ENCODE assay signal across 10 cellular contexts in the genomic region with DNA sequence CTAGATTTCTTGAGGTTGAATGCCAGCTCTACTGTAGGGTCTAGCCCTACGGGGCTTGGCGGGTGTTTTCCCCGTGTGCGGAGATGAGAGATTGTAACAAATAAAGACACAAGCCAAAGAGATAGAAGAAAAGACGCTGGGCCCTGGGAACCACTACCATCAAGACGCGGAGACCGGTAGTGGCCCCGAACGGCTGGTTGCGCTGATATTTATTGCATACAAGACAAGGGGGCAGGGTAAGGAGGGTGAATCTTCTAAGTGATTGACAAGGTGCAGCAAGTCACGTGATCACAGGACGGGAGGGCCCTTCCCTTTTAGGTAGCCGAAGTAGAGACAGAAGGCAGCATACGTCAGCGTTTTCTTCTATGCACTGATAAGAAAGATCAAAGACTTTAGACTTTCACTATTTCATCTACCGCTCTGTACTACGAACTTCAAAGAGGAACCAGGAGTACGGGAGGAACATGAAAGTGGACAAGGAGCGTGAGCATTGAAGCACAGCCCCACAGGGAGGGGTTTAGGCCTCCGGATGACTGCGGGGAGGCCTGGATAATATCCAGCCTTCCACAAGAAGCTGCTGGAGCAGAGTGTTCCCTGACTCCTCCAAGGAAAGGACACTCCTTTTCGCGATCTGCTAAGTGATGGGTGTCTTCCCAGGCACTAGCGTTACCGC. TPM values are rescaled to one million over a fixed set of nuclear protein-coding genes. Genes with fewer than 3 reads are reported as not detected.
DNase-seq lines count a peak whose midpoint lies in the region; ATAC-seq and TF ChIP-seq lines count a peak whose summit lies in the region.
"Not testable (repeated sequence)": the region's sequence is repeated elsewhere in the genome, so short reads cannot be mapped to it uniquely, and the experiment has no call there.
"Had no signal": no experiment of that assay in that cellular context is flagged by ENCODE, and none has a peak within 500 bp of the region (broad histone marks: within the 10 kb centered on the region; RNA-seq: fewer than 3 reads in every experiment).

No MANE protein-coding gene starts in this region.

- H3K9ac ChIP-seq in KMS-11; mammary epithelial cell (ENCODE audit: insufficient read depth, low read length): not testable (repeated sequence)

- in situ Hi-C loops in mammary epithelial cell (cut with MboI; ENCODE audit: low sequenced_read_pairs in 2 of 2), result loop anchor here in 1 of 2 donors (10.0 kb wide), 1 partner anchor 258 kb away; a partner anchor contains a TSS

- peak overlapping the region; percentile 90 for H3K4me3 Mint-ChIP-seq in CD4-positive, alpha-beta T cell
- H3K4me3 Mint-ChIP-seq in T-cell (peak overlapping the region; percentile 78 to 83 (median 79)), natural killer cell (peak overlapping the region; percentile 87)

- H3K27me3 Mint-ChIP-seq in CD4-positive, alpha-beta T cell; T-cell; natural killer cell (ENCODE audit: low read depth in 2 of 2): not testable (repeated sequence)

- H3K4me1 ChIP-seq in KMS-11 (ENCODE audit: low read depth, poor library complexity, severe bottlenecking), result not testable (repeated sequence)
- H3K4me1 ChIP-seq in mammary epithelial cell (ENCODE audit: insufficient read depth, low read length), result peaks cover 31% of the 10 kb centered on the region

- intact Hi-C loops in CD4-positive, alpha-beta T cell (cut with DNase I, micrococcal nuclease), result loop anchor here (1.0 to 10.0 kb wide), 9 partner anchors 85 to 638 kb away; a partner anchor contains a TSS
- intact Hi-C loops in mammary epithelial cell (cut with micrococcal nuclease), result loop anchor here (1.0 to 10.0 kb wide), 3 partner anchors 249 to 538 kb away; a partner anchor contains a TSS
- intact Hi-C loops in left ventricle myocardium superior (cut with micrococcal nuclease), result loop anchor here (5.0 kb wide), 1 partner anchor 90 kb away; no protein-coding TSS in a partner anchor
- intact Hi-C loops in natural killer cell (cut with micrococcal nuclease), result loop anchor here (1.0 to 5.0 kb wide), 3 partner anchors 35 to 245 kb away; a partner anchor contains a TSS

- 68% methylated on average over 19 of the region's 26 CpGs for WGBS in mammary epithelial cell (ENCODE audit: low coverage, missing lambda C conversion rate)

- ATAC-seq in CD4-positive, alpha-beta T cell (ENCODE audit: poor library complexity), result peak; percentile 30
- peak; percentile 36 to 54 (median 38) for ATAC-seq in T-cell (replicated peaks in 1 of 4)
- ATAC-seq in left ventricle myocardium superior, result not testable (repeated sequence)
- ATAC-seq in natural killer cell, result peak in 2 of 3 donors; percentile 3 to 12

- H3K79me2 ChIP-seq in KMS-11 (ENCODE audit: insufficient read depth, low read depth); mammary epithelial cell (ENCODE audit: insufficient read depth, low read length): not testable (repeated sequence)

- H3K4me2 ChIP-seq in KMS-11 (peak overlapping the region; percentile 48), mammary epithelial cell (ENCODE audit: insufficient read depth, low read depth, low read length) (peak overlapping the region; percentile 82)

- dilution Hi-C loops in mammary epithelial cell (cut with HindIII; ENCODE audit: low sequenced_read_pairs), result not testable (repeated sequence)

- BruUV-seq in mammary epithelial cell (replicated peaks; lab: Mats Ljungman, UMichigan), result not testable (repeated sequence)

- CTCF ChIA-PET in CD4-positive, alpha-beta T cell (lab: Charles Lee), result interaction anchor here (0.8 to 2.9 kb wide), 13 partner anchors 12 to 542 kb away, joined by 3 to 77 read pairs (median 6); a partner anchor contains a TSS
- CTCF ChIA-PET in T-cell (lab: Charles Lee) (interaction anchor here in 1 of 2 donors (1.0 to 3.4 kb wide), 9 partner anchors 9 to 283 kb away, joined by 5 to 48 read pairs (median 9); a partner anchor contains a TSS), mammary epithelial cell (lab: Charles Lee; ENCODE audit: low non-redundant PET) (interaction anchor here (1.0 to 1.4 kb wide), 2 partner anchors 86 to 118 kb away, joined by 4 to 28 read pairs; no protein-coding TSS in a partner anchor)

- not testable (repeated sequence) for TF ChIP-seq CTCF in CD4-positive, alpha-beta T cell (IDR thresholded peaks at IDR 0.05); KMS-11 (conservative IDR thresholded peaks at IDR 0.05; ENCODE audit: low read depth, low read length); mammary epithelial cell (conservative IDR thresholded peaks at IDR 0.05 in 1 of 2, IDR thresholded peaks at IDR 0.05 in 1 of 2; ENCODE audit: extremely low read depth in 1 of 2, insufficient read depth in 1 of 2, low read depth in 1 of 2, low read length in 2 of 2); natural killer cell (IDR thresholded peaks at IDR 0.05)

- H3K4me3 ChIP-seq in KMS-11 (IDR thresholded peaks at IDR 0.05; ENCODE audit: insufficient read depth, low read depth, low read length); mammary epithelial cell (replicated peaks in 1 of 3; ENCODE audit: insufficient read depth in 1 of 3, low read depth in 2 of 3, low read length in 3 of 3): not testable (repeated sequence)

- not testable (repeated sequence) for H3K9me3 ChIP-seq in CD4-positive, alpha-beta T cell (ENCODE audit: control insufficient read depth, low read length); mammary epithelial cell (replicated peaks; ENCODE audit: insufficient read depth, low read length)

- not testable (repeated sequence) for H4K20me1 ChIP-seq in KMS-11 (ENCODE audit: insufficient read depth); mammary epithelial cell (ENCODE audit: insufficient read depth, low read length)

- H2AFZ ChIP-seq in KMS-11 (ENCODE audit: low read depth), result peak overlapping the region; percentile 49; the same call in 1 of the 2 replicates
- peak overlapping the region; percentile 75 for H2AFZ ChIP-seq in mammary epithelial cell (ENCODE audit: low read depth, low read length)

- H3K36me3 ChIP-seq in KMS-11 (ENCODE audit: insufficient read depth); mammary epithelial cell (ENCODE audit: insufficient read depth, low read length): not testable (repeated sequence)

- H3K27ac ChIP-seq in CD4-positive, alpha-beta T cell (ENCODE audit: low read depth, low read length), result peak overlapping the region; percentile 64
- not testable (repeated sequence) for H3K27ac ChIP-seq in KMS-11; mammary epithelial cell (ENCODE audit: insufficient read depth, low read depth, low read length)

- not testable (repeated sequence) for H3K9me3 Mint-ChIP-seq in CD4-positive, alpha-beta T cell; T-cell; natural killer cell

- not testable (repeated sequence) for H3K27me3 ChIP-seq in CD4-positive, alpha-beta T cell (ENCODE audit: control insufficient read depth, insufficient read depth, low read length); KMS-11 (ENCODE audit: insufficient read depth, low read depth); mammary epithelial cell (ENCODE audit: insufficient read depth, low read length)

- POLR2A ChIA-PET in CD4-positive, alpha-beta T cell (lab: Charles Lee), result interaction anchor here (0.7 to 2.6 kb wide), 15 partner anchors 8 to 640 kb away, joined by 3 to 65 read pairs (median 8); a partner anchor contains a TSS
- POLR2A ChIA-PET in T-cell (lab: Charles Lee), result interaction anchor here in 1 of 2 donors (0.6 to 1.9 kb wide), 3 partner anchors 11 to 256 kb away, joined by 4 to 6 read pairs (median 5); a partner anchor contains a TSS

- DNase-seq in CD4-positive, alpha-beta T cell, result peak; percentile 52 to 85 (median 62)
- DNase-seq in T-cell (peak; percentile 41 to 87 (median 75)), activated T-cell treated with anti-CD3 and anti-CD28 coated beads for 1 hour (ENCODE audit: low read depth) (peak; percentile 47), left ventricle myocardium superior (peak; percentile 38)
- DNase-seq in mammary epithelial cell, natural killer cell: not testable (repeated sequence)
- DNase-seq in stimulated activated CD8-positive, alpha-beta memory T cell treated with anti-CD3 and anti-CD28 coated beads, Interleukin-7, amount 100 ng/mL, for 4 hours (ENCODE audit: low read depth in 2 of 2), result peak; percentile 59 to 63

- peak overlapping the region; percentile 94 for H3K27ac Mint-ChIP-seq in CD4-positive, alpha-beta T cell
- peak overlapping the region; percentile 86 to 92 for H3K27ac Mint-ChIP-seq in T-cell
- peak overlapping the region; percentile 85 to 90 for H3K27ac Mint-ChIP-seq in natural killer cell

- H3K36me3 Mint-ChIP-seq in CD4-positive, alpha-beta T cell (ENCODE audit: low read depth); T-cell; natural killer cell: not testable (repeated sequence)

- peaks cover 40% of the 10 kb centered on the region for H3K4me1 Mint-ChIP-seq in CD4-positive, alpha-beta T cell (ENCODE audit: low read depth)
- H3K4me1 Mint-ChIP-seq in T-cell (peaks cover 27 to 38% (median 31%) of the 10 kb centered on the region in 3 donors), natural killer cell (peaks cover 20 to 37% of the 10 kb centered on the region in 2 donors)

RNA-seq across cellular contexts. Expression of a gene that starts 3.0 kb away (rescaled TPM):
- 1 to 10 TPM; 1.1 to 1.4 TPM for total RNA-seq in CD4-positive, alpha-beta T cell
- total RNA-seq in T-cell (1 to 10 TPM; 1.4 to 2.2 (median 1.8) TPM), mammary epithelial cell (not detected), left ventricle myocardium superior (0.47 TPM), natural killer cell (1 to 10 TPM; 1.2 to 2.5 (median 1.6) TPM)
- not detected for polyA plus RNA-seq in mammary epithelial cell
- polyA minus RNA-seq in mammary epithelial cell, result not detected
- total RNA-seq: SK-MEL-5 had no signal

RNA-seq across cellular contexts. Expression of a gene that starts 11.0 kb away (rescaled TPM):
- total RNA-seq in CD4-positive, alpha-beta T cell, result 1 to 10 TPM; 2.3 to 2.4 TPM
- total RNA-seq in T-cell, result 10 to 100 TPM in 3 of 5 donors, 1 to 10 TPM in 2; 3.8 to 17.6 (median 15.4) TPM
- total RNA-seq in mammary epithelial cell, result 10 to 100 TPM in 1 of 2 donors, 1 to 10 TPM in 1; 2.7 to 11.9 TPM
- 10.1 TPM for polyA plus RNA-seq in mammary epithelial cell
- polyA minus RNA-seq in mammary epithelial cell, result 12.4 TPM
- 1.2 TPM for total RNA-seq in left ventricle myocardium superior
- 1 to 10 TPM; 4.8 to 7.0 (median 6.0) TPM for total RNA-seq in natural killer cell

RNA-seq across cellular contexts. Expression of a gene that starts 24.0 kb away (rescaled TPM):
- total RNA-seq in CD4-positive, alpha-beta T cell, result not detected
- total RNA-seq in T-cell (under 1 TPM in 1 of 5 donors, not detected in 4; 0.53 TPM), mammary epithelial cell (not detected), left ventricle myocardium superior (13.1 TPM), natural killer cell (under 1 TPM in 2 of 3 donors, not detected in 1; 0.49 to 0.84 TPM)
- not detected for polyA plus RNA-seq in mammary epithelial cell
- not detected for polyA minus RNA-seq in mammary epithelial cell
- total RNA-seq: chondrocyte, SK-MEL-5 had no signal

RNA-seq across cellular contexts. Expression of a gene that starts 33.2 kb away (rescaled TPM):
- total RNA-seq in CD4-positive, alpha-beta T cell, result under 1 TPM; 0.59 to 0.96 TPM
- not detected for total RNA-seq in T-cell
- total RNA-seq in mammary epithelial cell, result not detected
- polyA plus RNA-seq in mammary epithelial cell, result not detected
- not detected for polyA minus RNA-seq in mammary epithelial cell
- 4.4 TPM for total RNA-seq in left ventricle myocardium superior
- total RNA-seq in natural killer cell, result 1 to 10 TPM in 2 of 3 donors, under 1 TPM in 1; 0.54 to 2.2 (median 1.8) TPM
- total RNA-seq: chondrocyte, SK-MEL-5 had no signal

RNA-seq across cellular contexts. Expression of a gene that starts 34.4 kb away (rescaled TPM):
- total RNA-seq in CD4-positive, alpha-beta T cell, result 10 to 100 TPM; 96.8 to 98.9 TPM
- total RNA-seq in T-cell (100 to 1,000 TPM in 4 of 5 donors, 10 to 100 TPM in 1; 98.3 to 160 (median 133) TPM), mammary epithelial cell (100 to 1,000 TPM in 1 of 2 donors, 10 to 100 TPM in 1; 46.0 to 180 TPM), left ventricle myocardium superior (174 TPM), natural killer cell (100 to 1,000 TPM; 151 to 165 (median 159) TPM)
- 187 TPM for polyA plus RNA-seq in mammary epithelial cell
- 404 TPM for polyA minus RNA-seq in mammary epithelial cell
